19 cellular contexts compared by ENCODE assay signal in the genomic region with DNA sequence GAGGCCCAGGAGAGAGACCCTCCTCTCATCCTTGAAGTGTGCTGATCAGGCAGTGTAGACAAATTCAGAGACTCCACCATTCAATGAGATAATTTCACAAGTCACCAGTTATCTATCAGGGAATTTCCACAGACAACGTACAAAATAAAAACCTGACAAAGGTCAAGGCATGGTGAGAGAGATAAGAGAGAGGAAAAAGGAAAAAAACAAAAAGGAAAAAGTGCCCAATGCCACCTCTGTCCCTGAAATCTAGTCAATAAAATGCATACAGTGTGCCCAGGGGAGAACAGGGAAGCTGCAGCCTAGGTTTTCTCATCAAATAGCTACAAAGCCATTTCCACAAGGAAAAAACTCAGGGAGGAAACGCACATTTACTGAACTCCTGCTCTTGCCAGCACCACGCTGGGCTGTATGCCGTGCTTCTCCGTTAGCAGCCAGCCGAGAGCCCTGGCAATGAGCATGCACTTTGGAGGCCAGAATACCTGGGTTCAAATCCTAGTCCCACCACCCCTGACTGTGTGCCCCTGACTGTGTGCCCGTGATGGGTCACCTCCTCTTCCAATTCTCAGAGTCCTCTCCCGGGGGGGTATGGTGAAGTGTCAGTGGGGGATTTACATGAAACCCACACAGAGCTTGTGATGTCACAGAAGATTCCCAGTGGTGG.
"Had no signal": no experiment of that assay in that cellular context is flagged by ENCODE, and none has a peak within 500 bp of the region (broad histone marks: within the 10 kb centered on the region; RNA-seq: fewer than 3 reads in every experiment).

No MANE protein-coding gene starts in this region.

- H3K4me1 ChIP-seq: colonic mucosa, gastrocnemius medialis, heart left ventricle, right atrium auricular region, tibial artery had no signal

- H3K4me3 ChIP-seq: colonic mucosa, gastrocnemius medialis, heart left ventricle, lung, right atrium auricular region, skin epidermis, tibial artery had no signal

- H3K36me3 Mint-ChIP-seq: activated naive CD4-positive, alpha-beta T cell treated with anti-CD3 and anti-CD28 coated beads, Interleukin-2, amount 50 U/mL, for 24 hours; naive thymus-derived CD4-positive, alpha-beta T cell had no signal

- H3K27me3 ChIP-seq: colonic mucosa, right atrium auricular region had no signal

- H3K27ac Mint-ChIP-seq: activated naive CD4-positive, alpha-beta T cell treated with anti-CD3 and anti-CD28 coated beads, Interleukin-2, amount 50 U/mL, for 24 hours; activated T-helper 17 cell treated with anti-CD3 and anti-CD28 coated beads, Interleukin-2, amount 50 U/mL, for 72 hours; brain; T-helper 1 cell treated with Interleukin-12 subunit alpha and Interleukin-12 subunit beta and Interleukin-4 antibody, amounts not matched to agents 30 μg/mL and 1 μg/mL, for 36 hours had no signal

- DNase-seq: activated CD4-positive, alpha-beta T cell treated with anti-CD3 and anti-CD28 coated beads, Interleukin-2, amount 50 U/mL, for 1 hour; activated CD8-positive, alpha-beta memory T cell treated with anti-CD3 and anti-CD28 coated beads for 24 hours; amygdala; central memory CD4-positive, alpha-beta T cell; colonic mucosa; effector CD8-positive, alpha-beta T cell; gastrocnemius medialis; heart left ventricle; naive thymus-derived CD4-positive, alpha-beta T cell; SIG-M5; tibial artery had no signal

- H3K36me3 ChIP-seq: colonic mucosa, gastrocnemius medialis, heart left ventricle, right atrium auricular region, tibial artery had no signal

- H3K9me3 ChIP-seq: colonic mucosa, gastrocnemius medialis, heart left ventricle, right atrium auricular region, tibial artery had no signal

- H3K4me1 Mint-ChIP-seq: activated T-helper 17 cell treated with anti-CD3 and anti-CD28 coated beads, Interleukin-2, amount 50 U/mL, for 72 hours had no signal

- H3K27ac ChIP-seq: colonic mucosa, gastrocnemius medialis, heart left ventricle, right atrium auricular region, skin epidermis, tibial artery had no signal

- ATAC-seq: activated T-helper 17 cell treated with anti-CD3 and anti-CD28 coated beads, Interleukin-2, amount 50 U/mL, for 72 hours; gastrocnemius medialis; heart left ventricle; naive thymus-derived CD4-positive, alpha-beta T cell had no signal

- FAIRE-seq: urothelium cell line had no signal

- H3K9me3 Mint-ChIP-seq: activated naive CD4-positive, alpha-beta T cell treated with anti-CD3 and anti-CD28 coated beads, Interleukin-2, amount 50 U/mL, for 24 hours; activated T-helper 17 cell treated with anti-CD3 and anti-CD28 coated beads, Interleukin-2, amount 50 U/mL, for 72 hours; brain; T-helper 1 cell treated with Interleukin-12 subunit alpha and Interleukin-12 subunit beta and Interleukin-4 antibody, amounts not matched to agents 30 μg/mL and 1 μg/mL, for 36 hours had no signal

- H3K4me3 Mint-ChIP-seq: activated naive CD4-positive, alpha-beta T cell treated with anti-CD3 and anti-CD28 coated beads, Interleukin-2, amount 50 U/mL, for 24 hours; activated T-helper 17 cell treated with anti-CD3 and anti-CD28 coated beads, Interleukin-2, amount 50 U/mL, for 72 hours; brain; naive thymus-derived CD4-positive, alpha-beta T cell; T-helper 1 cell treated with Interleukin-12 subunit alpha and Interleukin-12 subunit beta and Interleukin-4 antibody, amounts not matched to agents 30 μg/mL and 1 μg/mL, for 36 hours had no signal

- H3K27me3 Mint-ChIP-seq: activated naive CD4-positive, alpha-beta T cell treated with anti-CD3 and anti-CD28 coated beads, Interleukin-2, amount 50 U/mL, for 24 hours; activated T-helper 17 cell treated with anti-CD3 and anti-CD28 coated beads, Interleukin-2, amount 50 U/mL, for 72 hours; brain had no signal
